19 cellular contexts compared by ENCODE assay signal in the genomic region with DNA sequence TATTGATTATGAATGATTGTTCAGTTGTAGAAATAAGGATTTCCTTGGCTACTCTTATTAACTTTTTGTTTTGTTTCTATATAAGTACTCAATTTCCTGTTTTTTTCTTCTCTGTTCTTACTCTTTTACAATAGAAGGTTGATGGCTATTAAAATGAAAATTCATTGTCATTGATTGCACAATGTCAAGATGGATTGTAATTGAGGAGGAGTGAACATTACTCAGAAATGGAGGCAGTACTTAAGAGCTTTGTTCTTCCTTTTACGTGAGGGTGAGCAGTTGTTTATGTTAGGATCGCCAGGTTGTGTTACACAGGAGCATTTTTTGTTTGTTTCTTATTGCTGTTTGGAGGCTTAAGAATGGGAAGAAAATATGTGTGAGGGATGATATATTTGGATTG.
A peak's percentile ranks its signal among the peaks of the same experiment; 100 is the strongest.
DNase-seq lines count a peak whose midpoint lies in the region; ATAC-seq and TF ChIP-seq lines count a peak whose summit lies in the region.
"Had no signal": no experiment of that assay in that cellular context is flagged by ENCODE, and none has a peak within 500 bp of the region (broad histone marks: within the 10 kb centered on the region; RNA-seq: fewer than 3 reads in every experiment).

No MANE protein-coding gene starts in this region.

- H3K27ac ChIP-seq in HCT116 (ENCODE audit: low read depth, low read length) (peak overlapping the region; percentile 63), PC-9 (peak overlapping the region; percentile 83)
- H3K27ac ChIP-seq: body of pancreas, HL-60, pancreas, spleen, tibial nerve had no signal

- peaks cover 25% of the 10 kb centered on the region for H3F3A ChIP-seq in PC-9 (ENCODE audit: insufficient read depth, low read depth)

- TF ChIP-seq RAD21 in HCT116 (IDR thresholded peaks at IDR 0.05; ENCODE audit: low read depth) = no peak

- no peaks in the 10 kb centered on the region for H3K27me3 ChIP-seq in HCT116 (ENCODE audit: insufficient read depth, low read length)
- H3K27me3 ChIP-seq in PC-9 (ENCODE audit: insufficient read depth, low read depth) = no peaks in the 10 kb centered on the region
- no peaks in the 10 kb centered on the region for H3K27me3 ChIP-seq in skeletal muscle satellite cell (ENCODE audit: control insufficient read depth, insufficient read depth, low read length)
- H3K27me3 ChIP-seq: body of pancreas, pancreas, spleen, tibial nerve had no signal

- H3K4me2 ChIP-seq in HCT116 (ENCODE audit: low read length) (peak overlapping the region; percentile 49), PC-9 (peak overlapping the region; percentile 67), skeletal muscle satellite cell (ENCODE audit: low read length) (peak overlapping the region; percentile 60)

- peak overlapping the region in 1 of 2 experiments; percentile 6; a peak in 1 of 4 replicates for H3K4me3 ChIP-seq in HCT116 (replicated peaks in 1 of 2; ENCODE audit: low read depth in 1 of 2, low read length in 2 of 2)
- H3K4me3 ChIP-seq in PC-9 = peak overlapping the region; percentile 24; the same call in 1 of the 2 replicates
- no peak overlapping the region for H3K4me3 ChIP-seq in fibroblast of mammary gland (ENCODE audit: control insufficient read depth, low read depth, low read length)
- no peak overlapping the region for H3K4me3 ChIP-seq in skeletal muscle satellite cell (ENCODE audit: low read length)
- H3K4me3 ChIP-seq: body of pancreas, pancreas, spleen, tibial nerve had no signal

- DNase-seq in HCT116 (ENCODE audit: low read depth, low spot score) = peak; percentile 13
- peak in 1 of 2 experiments; percentile 78 for DNase-seq in PC-9
- peak; percentile 91 for DNase-seq in fibroblast of mammary gland (ENCODE audit: low read depth)
- DNase-seq in activated CD4-positive, CD25-positive, alpha-beta regulatory T cell (lab: John Stamatoyannopoulos, UW) = no peak
- DNase-seq: activated CD4-positive, alpha-beta T cell treated with anti-CD3 and anti-CD28 coated beads, Interleukin-2, amount 10 ng/mL, durations not matched to agents 7 days and 5 days; activated naive CD4-positive, alpha-beta T cell treated with anti-CD3 and anti-CD28 coated beads, Interleukin-2, amount 50 U/mL, for 16 hours; DMS79; left ventricle myocardium superior; NCI-H146; NCI-H446; pancreas; spleen had no signal

- no peaks in the 10 kb centered on the region for H4K20me1 ChIP-seq in HCT116 (ENCODE audit: insufficient read depth)
- H4K20me1 ChIP-seq in PC-9 (ENCODE audit: insufficient read depth) = no peaks in the 10 kb centered on the region

- H3K4me1 ChIP-seq in HCT116 (ENCODE audit: control insufficient read depth in 1 of 2, insufficient read depth in 2 of 2, low read length in 2 of 2) (peaks cover 3 to 31% of the 10 kb centered on the region in 2 experiments; a peak in 3 of 4 replicates), PC-9 (replicated peaks; ENCODE audit: insufficient read depth) (peaks cover 41% of the 10 kb centered on the region), skeletal muscle satellite cell (ENCODE audit: control insufficient read depth, insufficient read depth, low read length) (peaks cover 26% of the 10 kb centered on the region)
- H3K4me1 ChIP-seq: body of pancreas, pancreas, spleen, tibial nerve had no signal

- H3K36me3 ChIP-seq in HCT116 (ENCODE audit: control insufficient read depth in 1 of 2, insufficient read depth in 2 of 2, low read length in 2 of 2) = no peaks in the 10 kb centered on the region
- no peaks in the 10 kb centered on the region for H3K36me3 ChIP-seq in PC-9 (ENCODE audit: low read depth)
- no peaks in the 10 kb centered on the region for H3K36me3 ChIP-seq in skeletal muscle satellite cell (ENCODE audit: insufficient read depth, low read length)
- H3K36me3 ChIP-seq: pancreas, spleen, tibial nerve had no signal

- no TSS peak for BruUV-seq in HCT116 (replicated peaks; lab: Mats Ljungman, UMichigan)
- BruUV-seq in PC-9 (replicated peaks; lab: Mats Ljungman, UMichigan) = no TSS peak

- no peak for TF ChIP-seq POLR2A in HCT116 (IDR thresholded peaks at IDR 0.05; ENCODE audit: borderline replicate concordance, extremely low read depth, insufficient read depth, insufficient read length)

- RAD21 ChIA-PET in HCT116 (lab: Charles Lee; ENCODE audit: low non-redundant PET in 1 of 2, low total read pairs in 2 of 2, uncharacterized antibody in 2 of 2, unreplicated experiment in 2 of 2) = no interaction called here

- POLR2A ChIA-PET in HCT116 (lab: Charles Lee) (no interaction called here), PC-9 (lab: Charles Lee; ENCODE audit: unreplicated experiment) (interaction anchor here (0.5 kb wide), 1 partner anchor 8 kb away, joined by 3 read pairs; no protein-coding TSS in a partner anchor)

- H2AFZ ChIP-seq in HCT116 (ENCODE audit: low read depth, low read length, poor library complexity, severe bottlenecking) = peak overlapping the region; percentile 80
- H2AFZ ChIP-seq in PC-9 = peak overlapping the region; percentile 19; the same call in 1 of the 2 replicates

- no peaks in the 10 kb centered on the region for H3K9me3 ChIP-seq in HCT116 (ENCODE audit: control insufficient read depth in 1 of 2, insufficient read depth in 1 of 2, low read depth in 1 of 2, low read length in 2 of 2)
- H3K9me3 ChIP-seq in PC-9 (ENCODE audit: insufficient read depth, low read depth) = 0 out of 2 replicates have a peak, but pooled peaks cover 6% of the 10 kb centered on the region
- H3K9me3 ChIP-seq in skeletal muscle satellite cell (replicated peaks; ENCODE audit: low read length) = no peaks in the 10 kb centered on the region
- H3K9me3 ChIP-seq: body of pancreas, pancreas, tibial nerve had no signal

- TF ChIP-seq CTCF in HCT116 (IDR thresholded peaks at IDR 0.05 in 2 of 3, conservative IDR thresholded peaks at IDR 0.05 in 1 of 3; ENCODE audit: borderline replicate concordance in 1 of 3, insufficient read depth in 1 of 3, low read depth in 2 of 3, low read length in 2 of 3) (no peak), PC-9 (conservative IDR thresholded peaks at IDR 0.05) (no peak), fibroblast of mammary gland (conservative IDR thresholded peaks at IDR 0.05; ENCODE audit: control insufficient read depth, insufficient read depth, low read depth, low read length) (no peak)

- intact Hi-C loops in HCT116 (cut with micrococcal nuclease) (no loop called here), PC-9 (cut with micrococcal nuclease; ENCODE audit: unreplicated experiment) (loop anchor here (1.0 to 5.0 kb wide), 4 partner anchors 135 to 840 kb away; no protein-coding TSS in a partner anchor)

- ATAC-seq in HCT116 = 0 out of 2 replicates have a peak, but pooled peaks have one; percentile 18
- no peak for ATAC-seq in HG03354 (IDR thresholded peaks at IDR 0.05; ENCODE audit: poor library complexity, severe bottlenecking, unreplicated experiment)
- ATAC-seq in HG03432 (IDR thresholded peaks at IDR 0.05; ENCODE audit: unreplicated experiment) = no peak
- ATAC-seq: left ventricle myocardium superior; stimulated activated memory B cell treated with anti-CD40 and anti-IgM and Interleukin-4, amounts not matched to agents 10 μg/mL and 1 μg/mL and 100 μg/mL, for 72 hours had no signal

- H3K9me2 ChIP-seq in HCT116 (ENCODE audit: insufficient read depth) (no peaks in the 10 kb centered on the region), PC-9 (ENCODE audit: insufficient read depth) (no peaks in the 10 kb centered on the region)

- H3K79me2 ChIP-seq in HCT116 (ENCODE audit: insufficient read depth, low read length) = no peaks in the 10 kb centered on the region
- H3K79me2 ChIP-seq in PC-9 (ENCODE audit: low read depth) = no peaks in the 10 kb centered on the region

- CTCF ChIA-PET in HCT116 (lab: Charles Lee) (no interaction called here), PC-9 (lab: Charles Lee) (no interaction called here)

- no peak overlapping the region for H3K9ac ChIP-seq in HCT116 (ENCODE audit: low read length)
- peak overlapping the region; percentile 64 for H3K9ac ChIP-seq in skeletal muscle satellite cell (ENCODE audit: low read depth, low read length)

TF ChIP-seq in HCT116, 20 proteins besides CTCF, POLR2A, EP300 and RAD21 (continues in another document):
- TF ChIP-seq EZH2phosphoT487 (IDR thresholded peaks at IDR 0.05; ENCODE audit: borderline replicate concordance) (no peak), ZFX (IDR thresholded peaks at IDR 0.05) (no peak), YY1 (IDR thresholded peaks at IDR 0.05; ENCODE audit: extremely low read depth, insufficient replicate concordance, low read depth, low read length) (no peak), POLR2AphosphoS5 (IDR thresholded peaks at IDR 0.05; ENCODE audit: low read depth, low read length) (no peak), EGR1 (IDR thresholded peaks at IDR 0.05; ENCODE audit: low read depth) (no peak), EZH2 (IDR thresholded peaks at IDR 0.05) (no peak), CEBPB (IDR thresholded peaks at IDR 0.05; ENCODE audit: low read depth) (peak; percentile 69; the same call in 1 of the 2 replicates), TCF7L2 (IDR thresholded peaks at IDR 0.05; ENCODE audit: borderline replicate concordance, extremely low read depth, insufficient read depth, insufficient read length) (no peak), SRF (IDR thresholded peaks at IDR 0.05; ENCODE audit: low read depth) (0 out of 2 replicates have a peak, but pooled peaks have one; percentile 6)
- TF ChIP-seq, protein P1, sequence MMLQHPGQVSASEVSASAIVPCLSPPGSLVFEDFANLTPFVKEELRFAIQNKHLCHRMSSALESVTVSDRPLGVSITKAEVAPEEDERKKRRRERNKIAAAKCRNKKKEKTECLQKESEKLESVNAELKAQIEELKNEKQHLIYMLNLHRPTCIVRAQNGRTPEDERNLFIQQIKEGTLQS (IDR thresholded peaks at IDR 0.05) = no peak
- TF ChIP-seq, protein P2, sequence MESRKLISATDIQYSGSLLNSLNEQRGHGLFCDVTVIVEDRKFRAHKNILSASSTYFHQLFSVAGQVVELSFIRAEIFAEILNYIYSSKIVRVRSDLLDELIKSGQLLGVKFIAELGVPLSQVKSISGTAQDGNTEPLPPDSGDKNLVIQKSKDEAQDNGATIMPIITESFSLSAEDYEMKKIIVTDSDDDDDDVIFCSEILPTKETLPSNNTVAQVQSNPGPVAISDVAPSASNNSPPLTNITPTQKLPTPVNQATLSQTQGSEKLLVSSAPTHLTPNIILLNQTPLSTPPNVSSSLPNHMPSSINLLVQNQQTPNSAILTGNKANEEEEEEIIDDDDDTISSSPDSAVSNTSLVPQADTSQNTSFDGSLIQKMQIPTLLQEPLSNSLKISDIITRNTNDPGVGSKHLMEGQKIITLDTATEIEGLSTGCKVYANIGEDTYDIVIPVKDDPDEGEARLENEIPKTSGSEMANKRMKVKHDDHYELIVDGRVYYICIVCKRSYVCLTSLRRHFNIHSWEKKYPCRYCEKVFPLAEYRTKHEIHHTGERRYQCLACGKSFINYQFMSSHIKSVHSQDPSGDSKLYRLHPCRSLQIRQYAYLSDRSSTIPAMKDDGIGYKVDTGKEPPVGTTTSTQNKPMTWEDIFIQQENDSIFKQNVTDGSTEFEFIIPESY (IDR thresholded peaks at IDR 0.05; ENCODE audit: extremely low read depth, insufficient replicate concordance, low read length) = no peak
- TF ChIP-seq, protein P3, sequence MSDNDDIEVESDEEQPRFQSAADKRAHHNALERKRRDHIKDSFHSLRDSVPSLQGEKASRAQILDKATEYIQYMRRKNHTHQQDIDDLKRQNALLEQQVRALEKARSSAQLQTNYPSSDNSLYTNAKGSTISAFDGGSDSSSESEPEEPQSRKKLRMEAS (IDR thresholded peaks at IDR 0.05) = no peak

Comparison
In these comparisons a context has a peak if more than half of its experiments do, and no peak if none do; other contexts are left out.
1. DNase-seq: peak in HCT116 (single experiment) and fibroblast of mammary gland (single experiment); none in activated CD4-positive, CD25-positive, alpha-beta regulatory T cell (0 of 4).
2. Peak in every context shown above with its lines, with median percentiles within 50 percentile points of each other: H3K4me2 ChIP-seq.